Comparison of ENCODE assay signal across 12 cellular contexts in the genomic region with DNA sequence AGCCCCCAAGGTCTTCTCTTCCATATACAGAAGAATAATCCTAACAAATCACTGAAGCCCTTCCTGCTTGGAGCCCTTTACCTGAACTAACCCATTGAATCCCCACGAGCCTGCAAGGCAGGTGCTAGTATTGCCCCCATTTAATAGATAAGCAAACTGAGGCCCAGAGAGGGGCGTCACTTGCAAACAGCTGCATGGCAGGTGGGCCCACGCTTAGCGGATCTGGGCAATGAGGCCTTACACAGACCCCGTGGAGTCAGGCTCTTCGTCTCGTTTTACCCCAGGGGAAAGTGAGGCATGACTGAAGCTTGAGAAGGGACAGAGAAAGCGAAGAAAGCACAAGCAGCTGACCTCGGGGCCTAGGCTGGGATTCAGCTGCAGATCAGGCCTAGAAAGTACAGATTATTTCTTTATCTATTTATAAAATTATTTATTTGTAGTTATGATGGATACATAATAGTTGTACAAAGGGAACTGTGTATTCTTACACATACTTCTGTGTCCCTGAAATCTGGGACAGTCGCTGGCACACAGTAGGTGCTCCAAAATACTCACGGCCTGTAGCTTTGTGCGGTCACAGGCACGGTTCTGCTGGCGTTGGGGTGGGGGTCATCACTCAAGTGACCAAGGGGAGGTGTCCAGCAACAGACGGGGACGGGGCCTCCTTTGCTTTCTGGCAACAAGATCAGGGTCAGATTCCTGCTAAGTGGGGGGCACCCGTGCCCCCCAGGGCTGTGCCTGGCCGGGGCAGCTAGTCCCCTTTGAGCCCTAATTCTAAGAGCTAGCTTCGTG.
DNase-seq lines count a peak whose midpoint lies in the region; ATAC-seq and TF ChIP-seq lines count a peak whose summit lies in the region.
"Had no signal": no experiment of that assay in that cellular context is flagged by ENCODE, and none has a peak within 500 bp of the region (broad histone marks: within the 10 kb centered on the region; RNA-seq: fewer than 3 reads in every experiment).

No MANE protein-coding gene starts in this region.

- H3K4me3 Mint-ChIP-seq in activated T-cell treated with anti-CD3 and anti-CD28 coated beads, Interleukin-2, amount 50 U/mL, for 72 hours: no peak overlapping the region

- no peak overlapping the region for H2BK5ac ChIP-seq in mesenchymal stem cell (ENCODE audit: low read depth, low read length, poor library complexity, severe bottlenecking)

- H3K4me2 ChIP-seq in mesenchymal stem cell (ENCODE audit: low read length, poor library complexity, severe bottlenecking): no peak overlapping the region

- H3K27me3 ChIP-seq in dorsolateral prefrontal cortex (no peaks in the 10 kb centered on the region), mesenchymal stem cell (ENCODE audit: control insufficient read depth in 1 of 2, insufficient read depth in 1 of 2, low read length in 2 of 2) (no peaks in the 10 kb centered on the region), tibial artery (no peaks in the 10 kb centered on the region)
- H3K27me3 ChIP-seq: body of pancreas, heart right ventricle, upper lobe of left lung had no signal

- H3K4me3 ChIP-seq in dorsolateral prefrontal cortex: no peak overlapping the region
- no peak overlapping the region for H3K4me3 ChIP-seq in mesenchymal stem cell (ENCODE audit: insufficient read depth in 1 of 2, low read depth in 1 of 2, low read length in 2 of 2)
- H3K4me3 ChIP-seq in tibial artery: no peak overlapping the region
- H3K4me3 ChIP-seq: body of pancreas, heart right ventricle, upper lobe of left lung had no signal

- H3K23ac ChIP-seq in mesenchymal stem cell (ENCODE audit: low read length in 2 of 2): no peak overlapping the region

- peak overlapping the region; percentile 88 for H2AK5ac ChIP-seq in mesenchymal stem cell (ENCODE audit: low read length, severe bottlenecking)

- WGBS in mesenchymal stem cell: 74% methylated on average over 14 of the region's 19 CpGs

- peaks cover 7% of the 10 kb centered on the region for H3K27me3 Mint-ChIP-seq in activated T-cell treated with anti-CD3 and anti-CD28 coated beads, Interleukin-2, amount 50 U/mL, for 72 hours (ENCODE audit: low read depth)

- H3K9me3 Mint-ChIP-seq in activated T-cell treated with anti-CD3 and anti-CD28 coated beads, Interleukin-2, amount 50 U/mL, for 72 hours: peaks cover 0 to 2% of the 10 kb centered on the region in 2 donors

- H3K4me1 ChIP-seq in mesenchymal stem cell (ENCODE audit: control insufficient read depth, insufficient read depth, low read depth, low read length) (peaks cover 39% of the 10 kb centered on the region), tibial artery (peaks cover 0 to 37% (median 27%) of the 10 kb centered on the region in 4 donors)

- H3K18ac ChIP-seq in mesenchymal stem cell (ENCODE audit: low read depth in 1 of 2, low read length in 2 of 2): peak overlapping the region; percentile 79 to 92

- H3K27ac ChIP-seq in dorsolateral prefrontal cortex (no peak overlapping the region), mesenchymal stem cell (ENCODE audit: low read length, poor library complexity, severe bottlenecking) (peak overlapping the region; percentile 38), tibial artery (peak overlapping the region; percentile 49 to 62)
- H3K27ac ChIP-seq: body of pancreas had no signal

- peak overlapping the region; percentile 77 for H4K91ac ChIP-seq in mesenchymal stem cell (ENCODE audit: low read length)

- no peaks in the 10 kb centered on the region for H3K4me1 Mint-ChIP-seq in activated T-cell treated with anti-CD3 and anti-CD28 coated beads, Interleukin-2, amount 50 U/mL, for 72 hours (ENCODE audit: low read depth)

- H2BK120ac ChIP-seq in mesenchymal stem cell (ENCODE audit: low read depth, low read length): peak overlapping the region; percentile 29

- no peaks in the 10 kb centered on the region for H3K36me3 Mint-ChIP-seq in activated T-cell treated with anti-CD3 and anti-CD28 coated beads, Interleukin-2, amount 50 U/mL, for 72 hours (ENCODE audit: insufficient read depth in 2 of 2)

- DNase-seq in activated T-cell treated with anti-CD3 and anti-CD28 coated beads, Interleukin-2, amount 50 U/mL, for 1 hour: peak; percentile 2
- DNase-seq in activated T-cell treated with anti-CD3 and anti-CD28 coated beads, Interleukin-2, amount 50 U/mL, for 48 hours: no peak
- DNase-seq in dorsolateral prefrontal cortex: peak in 8 of 10 donors; percentile 2 to 30 (median 14)
- no peak for DNase-seq in mesenchymal stem cell
- DNase-seq in tibial artery: peak in 1 of 2 donors; percentile 68
- no peak for DNase-seq in activated T-cell treated with anti-CD3 and anti-CD28 coated beads, Interleukin-2, amount 50 U/mL, for 72 hours
- DNase-seq: NCI-H1105 treated with DMSO at 0.1 percent for 48 hours had no signal

- peak overlapping the region in 1 of 2 experiments; percentile 20 for H3K14ac ChIP-seq in mesenchymal stem cell (ENCODE audit: low read length in 2 of 2)

- H2BK12ac ChIP-seq in mesenchymal stem cell (ENCODE audit: low read length in 2 of 2): peak overlapping the region; percentile 67 to 92

- H4K8ac ChIP-seq in mesenchymal stem cell (ENCODE audit: low read length): peak overlapping the region; percentile 83

- ATAC-seq in activated T-cell treated with anti-CD3 and anti-CD28 coated beads, Interleukin-2, amount 50 U/mL, for 72 hours (replicated peaks in 1 of 2): no peak
- no peak for ATAC-seq in GM18907 (IDR thresholded peaks at IDR 0.05; ENCODE audit: unreplicated experiment)
- ATAC-seq in esophagus mucosa: no peak

- H3K36me3 ChIP-seq in mesenchymal stem cell (ENCODE audit: control insufficient read depth in 1 of 2, insufficient read depth in 2 of 2, low read depth in 1 of 2, low read length in 2 of 2): no peaks in the 10 kb centered on the region
- H3K36me3 ChIP-seq in tibial artery: no peaks in the 10 kb centered on the region
- H3K36me3 ChIP-seq: heart right ventricle, upper lobe of left lung had no signal

- peak overlapping the region; percentile 77 to 81 for H3K4ac ChIP-seq in mesenchymal stem cell (ENCODE audit: low read depth in 1 of 2, low read length in 2 of 2)

- H3K9ac ChIP-seq in mesenchymal stem cell (ENCODE audit: low read length): peak overlapping the region; percentile 15

- H2BK15ac ChIP-seq in mesenchymal stem cell (ENCODE audit: low read depth, poor library complexity, severe bottlenecking): peak overlapping the region; percentile 96

- TF ChIP-seq CTCF in dorsolateral prefrontal cortex (IDR thresholded peaks at IDR 0.05 in 54 of 56, conservative IDR thresholded peaks at IDR 0.05 in 2 of 56; ENCODE audit: low read depth in 1 of 56, partially characterized antibody in 56 of 56): no peak
- TF ChIP-seq CTCF in tibial artery (IDR thresholded peaks at IDR 0.05): no peak

- H3K9me3 ChIP-seq in mesenchymal stem cell (ENCODE audit: control insufficient read depth, low read length) (no peaks in the 10 kb centered on the region), tibial artery (no peaks in the 10 kb centered on the region)
- H3K9me3 ChIP-seq: body of pancreas, upper lobe of left lung had no signal

- H3K27ac Mint-ChIP-seq in activated T-cell treated with anti-CD3 and anti-CD28 coated beads, Interleukin-2, amount 50 U/mL, for 72 hours: no peak overlapping the region

- no peak overlapping the region for H2AFZ ChIP-seq in mesenchymal stem cell (ENCODE audit: low read depth, low read length)

- peaks cover 10% of the 10 kb centered on the region for H3K79me1 ChIP-seq in mesenchymal stem cell (replicated peaks; ENCODE audit: low read length, poor library complexity, severe bottlenecking)

- intact Hi-C loops in dorsolateral prefrontal cortex (cut with DNase I): no loop called here
- intact Hi-C loops in tibial artery (cut with DNase I; ENCODE audit: low total_unique reads): loop anchor here (10.0 kb wide), 1 partner anchor 225 kb away; a partner anchor contains a TSS

Comparison
In these comparisons a context has a peak if more than half of its experiments do, and no peak if none do; other contexts are left out.
1. DNase-seq: peak in activated T-cell treated with anti-CD3 and anti-CD28 coated beads, Interleukin-2, amount 50 U/mL, for 1 hour (single experiment) and dorsolateral prefrontal cortex (8 of 10); none in activated T-cell treated with anti-CD3 and anti-CD28 coated beads, Interleukin-2, amount 50 U/mL, for 48 hours (0 of 2), mesenchymal stem cell (single experiment) and activated T-cell treated with anti-CD3 and anti-CD28 coated beads, Interleukin-2, amount 50 U/mL, for 72 hours (0 of 2).
2. H3K27ac ChIP-seq: peak in mesenchymal stem cell (single experiment) and tibial artery (2 of 2); none in dorsolateral prefrontal cortex (0 of 59).